Comparison of ENCODE assay signal across 2 cellular contexts in genomic region chr6:13099771-13100170, GRCh38.
TF ChIP-seq lines count a peak whose summit lies in the region.

No MANE protein-coding gene starts in this region.

TF ChIP-seq in HepG2, 621 proteins besides CTCF, POLR2A, EP300 and RAD21:
- TF ChIP-seq KMT2B (CRISPR knock-in tag; IDR thresholded peaks at IDR 0.05) (no peak), LRRFIP1 (CRISPR knock-in tag; conservative IDR thresholded peaks at IDR 0.05) (no peak), ZNF431 (CRISPR knock-in tag; IDR thresholded peaks at IDR 0.05; ENCODE audit: borderline replicate concordance, low read depth) (no peak), ZNF792 (CRISPR knock-in tag; IDR thresholded peaks at IDR 0.05) (no peak), XBP1 (CRISPR knock-in tag; IDR thresholded peaks at IDR 0.05) (no peak), ZNF839 (CRISPR knock-in tag; IDR thresholded peaks at IDR 0.05; ENCODE audit: borderline replicate concordance) (no peak), GRHL1 (CRISPR knock-in tag; conservative IDR thresholded peaks at IDR 0.05) (no peak), FOXO4 (CRISPR knock-in tag; conservative IDR thresholded peaks at IDR 0.05) (no peak), ARID2 (CRISPR knock-in tag; IDR thresholded peaks at IDR 0.05; ENCODE audit: borderline replicate concordance) (no peak)

TF ChIP-seq in endothelial cell of umbilical vein, 7 proteins besides CTCF, POLR2A, EP300 and RAD21:
- TF ChIP-seq MYC (IDR thresholded peaks at IDR 0.05; ENCODE audit: low read depth, low read length) (no peak), GATA2 (IDR thresholded peaks at IDR 0.05; ENCODE audit: insufficient read depth, insufficient read length, low read depth, low read length) (no peak), FOS (IDR thresholded peaks at IDR 0.05; ENCODE audit: borderline replicate concordance, insufficient read depth, low read length) (no peak), JUN (IDR thresholded peaks at IDR 0.05; ENCODE audit: borderline replicate concordance, insufficient read depth, insufficient read length, low read depth) (no peak), EZH2 (IDR thresholded peaks at IDR 0.05; ENCODE audit: borderline replicate concordance, low read depth, low read length, severe bottlenecking) (no peak), POLR2AphosphoS5 (IDR thresholded peaks at IDR 0.05; ENCODE audit: insufficient read depth, low read depth, low read length) (no peak)
